11 cellular contexts compared by ENCODE assay signal in the genomic region with DNA sequence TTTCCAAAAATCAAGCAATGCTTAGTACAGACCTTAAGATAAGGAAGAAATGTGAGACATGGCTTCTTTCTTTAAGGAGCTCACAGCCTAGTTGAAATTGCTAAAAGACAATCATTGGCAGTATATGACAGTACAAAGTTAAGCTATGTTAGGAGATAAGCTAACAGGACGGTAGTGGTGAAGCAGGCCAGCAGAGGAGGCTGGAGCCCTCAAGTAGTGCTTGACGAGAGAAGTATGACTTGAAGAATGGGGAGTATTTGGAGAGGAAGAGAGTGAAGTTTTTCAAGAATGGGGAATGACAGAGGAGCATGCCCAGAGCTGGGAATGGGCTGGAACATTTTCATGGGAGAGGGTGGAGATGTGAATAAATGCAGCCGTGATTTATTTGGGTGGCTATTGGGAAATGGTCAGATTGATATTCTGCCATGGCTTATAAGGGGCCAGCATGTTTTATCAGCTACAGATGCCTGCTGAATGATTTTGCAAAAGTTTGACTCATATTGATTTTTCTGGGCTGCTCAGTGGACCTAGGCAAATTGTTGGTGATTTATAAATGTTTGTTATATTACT. TPM values are rescaled to one million over a fixed set of nuclear protein-coding genes. Genes with fewer than 3 reads are reported as not detected.
DNase-seq lines count a peak whose midpoint lies in the region; FAIRE-seq and TF ChIP-seq lines count a peak whose summit lies in the region.
"Had no signal": no experiment of that assay in that cellular context is flagged by ENCODE, and none has a peak within 500 bp of the region (broad histone marks: within the 10 kb centered on the region; RNA-seq: fewer than 3 reads in every experiment).

No MANE protein-coding gene starts in this region.

- in situ Hi-C loops in ACHN (cut with HindIII; ENCODE audit: low pct_ligation_motif_present, low pct_unique_long_range_greater_than_20kb, low sequenced_read_pairs) = no loop called here

- H3K27me3 Mint-ChIP-seq in Calu3 (ENCODE audit: unreplicated experiment) (no peaks in the 10 kb centered on the region), glutamatergic neuron (ENCODE audit: unreplicated experiment) (peaks cover 2% of the 10 kb centered on the region), osteocyte (ENCODE audit: unreplicated experiment) (no peaks in the 10 kb centered on the region)
- H3K27me3 Mint-ChIP-seq: activated CD8-positive, alpha-beta memory T cell treated with anti-CD3 and anti-CD28 coated beads, Interleukin-2, amount 10 ng/mL, durations not matched to agents 7 days and 5 days; stimulated activated memory B cell treated with anti-CD40 and anti-IgM and Interleukin-4, amounts not matched to agents 10 μg/mL and 1 μg/mL and 100 μg/mL, for 72 hours had no signal

- H3K36me3 Mint-ChIP-seq in Calu3 (ENCODE audit: insufficient read depth, unreplicated experiment) = peaks cover 66% of the 10 kb centered on the region
- peaks cover 5% of the 10 kb centered on the region for H3K36me3 Mint-ChIP-seq in glutamatergic neuron (ENCODE audit: unreplicated experiment)
- H3K36me3 Mint-ChIP-seq in osteocyte (ENCODE audit: unreplicated experiment) = peaks cover 25% of the 10 kb centered on the region
- H3K36me3 Mint-ChIP-seq: activated CD8-positive, alpha-beta memory T cell treated with anti-CD3 and anti-CD28 coated beads, Interleukin-2, amount 10 ng/mL, durations not matched to agents 7 days and 5 days; stimulated activated memory B cell treated with anti-CD40 and anti-IgM and Interleukin-4, amounts not matched to agents 10 μg/mL and 1 μg/mL and 100 μg/mL, for 72 hours had no signal

- H3K9me3 Mint-ChIP-seq in Calu3 (ENCODE audit: low read depth, unreplicated experiment) (no peaks in the 10 kb centered on the region), glutamatergic neuron (ENCODE audit: unreplicated experiment) (peaks cover 6% of the 10 kb centered on the region), osteocyte (ENCODE audit: unreplicated experiment) (peaks cover 4% of the 10 kb centered on the region)

- BruUV-seq in Calu3 (replicated peaks; lab: Mats Ljungman, UMichigan) = no TSS peak

- CTCF ChIA-PET in Calu3 (lab: Charles Lee) = interaction anchor here (0.6 to 2.9 kb wide), 11 partner anchors 32 to 99 kb away, joined by 3 to 32 read pairs (median 6); a partner anchor contains a TSS

- peak; percentile 25 for DNase-seq in Calu3
- no peak for DNase-seq in glutamatergic neuron
- no peak for DNase-seq in osteocyte (ENCODE audit: extremely low spot score, unreplicated experiment)
- no peak for DNase-seq in NCI-H524 treated with DMSO at 0.1 percent for 48 hours (lab: John Stamatoyannopoulos, UW)
- DNase-seq in ACHN = no peak
- DNase-seq in stimulated activated CD4-positive, alpha-beta T cell treated with anti-CD3 and anti-CD28 coated beads, Interleukin-4, amount 100 ng/mL, for 1 hour = no peak
- no peak for DNase-seq in dermis blood vessel endothelial cell
- DNase-seq: activated CD8-positive, alpha-beta memory T cell treated with anti-CD3 and anti-CD28 coated beads, Interleukin-2, amount 10 ng/mL, durations not matched to agents 7 days and 5 days; NCI-H187 treated with DMSO at 0.1 percent for 48 hours had no signal

- peak; percentile 91 for FAIRE-seq in TTC549 (lab: Jason Lieb, UNC)

- intact Hi-C loops in Calu3 (cut with micrococcal nuclease; ENCODE audit: unreplicated experiment) = loop anchor here (1.0 to 2.0 kb wide), 3 partner anchors 42 to 94 kb away; no protein-coding TSS in a partner anchor

- H3K27ac Mint-ChIP-seq in Calu3 (ENCODE audit: unreplicated experiment) (peak overlapping the region; percentile 100), glutamatergic neuron (ENCODE audit: unreplicated experiment) (peak overlapping the region; percentile 57), osteocyte (ENCODE audit: unreplicated experiment) (peak overlapping the region; percentile 76)
- H3K27ac Mint-ChIP-seq: activated CD8-positive, alpha-beta memory T cell treated with anti-CD3 and anti-CD28 coated beads, Interleukin-2, amount 10 ng/mL, durations not matched to agents 7 days and 5 days; stimulated activated memory B cell treated with anti-CD40 and anti-IgM and Interleukin-4, amounts not matched to agents 10 μg/mL and 1 μg/mL and 100 μg/mL, for 72 hours had no signal

- H3K4me1 Mint-ChIP-seq in Calu3 (ENCODE audit: low read depth, unreplicated experiment) (peaks cover 44% of the 10 kb centered on the region), glutamatergic neuron (ENCODE audit: low read depth, unreplicated experiment) (peaks cover 30% of the 10 kb centered on the region), osteocyte (ENCODE audit: unreplicated experiment) (peaks cover 54% of the 10 kb centered on the region)
- H3K4me1 Mint-ChIP-seq: activated CD8-positive, alpha-beta memory T cell treated with anti-CD3 and anti-CD28 coated beads, Interleukin-2, amount 10 ng/mL, durations not matched to agents 7 days and 5 days; stimulated activated memory B cell treated with anti-CD40 and anti-IgM and Interleukin-4, amounts not matched to agents 10 μg/mL and 1 μg/mL and 100 μg/mL, for 72 hours had no signal

- TF ChIP-seq CTCF in Calu3 (IDR thresholded peaks at IDR 0.05; ENCODE audit: unreplicated experiment) (no peak), glutamatergic neuron (IDR thresholded peaks at IDR 0.05; ENCODE audit: partially characterized antibody, unreplicated experiment) (no peak), osteocyte (IDR thresholded peaks at IDR 0.05) (peak; percentile 10)

- H3K4me3 Mint-ChIP-seq in Calu3 (ENCODE audit: low read depth, unreplicated experiment) (peak overlapping the region; percentile 54), glutamatergic neuron (ENCODE audit: unreplicated experiment) (peak overlapping the region; percentile 37), osteocyte (ENCODE audit: unreplicated experiment) (peak overlapping the region; percentile 15)
- H3K4me3 Mint-ChIP-seq: activated CD8-positive, alpha-beta memory T cell treated with anti-CD3 and anti-CD28 coated beads, Interleukin-2, amount 10 ng/mL, durations not matched to agents 7 days and 5 days; stimulated activated memory B cell treated with anti-CD40 and anti-IgM and Interleukin-4, amounts not matched to agents 10 μg/mL and 1 μg/mL and 100 μg/mL, for 72 hours had no signal

RNA-seq across cellular contexts. Expression of a gene that starts 43.7 kb away (rescaled TPM):
- total RNA-seq in Calu3 (2022) (48.7 and 52.7 TPM in 2 replicates), glutamatergic neuron (ENCODE audit: unreplicated experiment) (25.6 TPM), osteocyte (46.3 and 49.8 TPM in 2 replicates), dermis blood vessel endothelial cell (1.1 and 2.7 TPM in 2 replicates)
- total RNA-seq: activated CD8-positive, alpha-beta memory T cell treated with anti-CD3 and anti-CD28 coated beads, Interleukin-2, amount 10 ng/mL, durations not matched to agents 7 days and 5 days had no signal
